ENCODE assay signal across 8 cellular contexts in the genomic region with DNA sequence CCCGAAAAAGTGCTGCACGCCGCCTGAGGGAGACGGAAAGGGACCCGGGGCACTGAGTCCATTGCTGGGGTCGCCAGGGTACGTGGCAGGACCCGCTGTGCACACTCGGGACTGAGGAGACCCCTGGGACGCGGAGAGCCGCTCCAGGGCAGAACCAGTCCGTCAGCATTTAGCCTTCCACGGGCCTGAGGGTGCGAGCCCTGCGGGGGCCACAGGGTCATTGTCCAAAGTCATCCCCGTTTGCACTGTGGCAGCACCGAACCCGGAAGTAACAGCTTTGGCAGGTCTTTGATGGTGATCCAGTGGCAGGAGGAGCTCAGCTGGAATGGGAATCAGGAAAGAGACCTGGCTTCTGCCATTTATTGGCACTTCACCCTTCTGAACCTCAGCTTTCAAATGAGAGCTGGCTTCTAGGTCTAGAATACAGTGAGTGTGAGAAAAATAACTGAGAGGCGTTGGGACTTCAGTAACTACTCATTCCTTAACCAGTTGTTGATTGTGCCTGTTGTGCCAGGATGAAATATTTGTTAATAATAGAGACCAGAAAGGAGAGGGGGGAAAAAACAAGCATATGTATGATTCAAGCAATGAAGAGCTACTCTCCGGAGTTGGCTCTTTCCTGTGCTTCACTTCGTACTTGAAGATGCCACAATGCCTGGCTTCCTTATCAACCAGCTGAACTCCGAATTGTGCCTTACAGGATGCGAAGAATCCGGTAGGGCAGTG. TPM values are rescaled to one million over a fixed set of nuclear protein-coding genes. Genes with fewer than 3 reads are reported as not detected.
DNase-seq lines count a peak whose midpoint lies in the region; ATAC-seq and TF ChIP-seq lines count a peak whose summit lies in the region.

No MANE protein-coding gene starts in this region.

- H3K27ac Mint-ChIP-seq in HFFc6 = peak overlapping the region; percentile 92
- peak overlapping the region; percentile 65 for H3K27ac Mint-ChIP-seq in activated CD8-positive, alpha-beta memory T cell treated with anti-CD3 and anti-CD28 coated beads, Interleukin-2, amount 10 ng/mL, durations not matched to agents 7 days and 5 days

- H3K27me3 ChIP-seq in esophagus (ENCODE audit: control insufficient read depth in 1 of 2, insufficient read depth in 2 of 2, low read length in 2 of 2) = no peaks in the 10 kb centered on the region
- H3K27me3 ChIP-seq in mononuclear cell (ENCODE audit: insufficient read depth, low read length) = no peaks in the 10 kb centered on the region
- H3K27me3 ChIP-seq in tibial artery = no peaks in the 10 kb centered on the region

- peaks cover 50% of the 10 kb centered on the region for H3K4me1 Mint-ChIP-seq in HFFc6 (ENCODE audit: low read depth)
- peaks cover 42% of the 10 kb centered on the region for H3K4me1 Mint-ChIP-seq in activated CD8-positive, alpha-beta memory T cell treated with anti-CD3 and anti-CD28 coated beads, Interleukin-2, amount 10 ng/mL, durations not matched to agents 7 days and 5 days

- no peaks in the 10 kb centered on the region; the same call in 1 of the 2 replicates for H3K27me3 Mint-ChIP-seq in HFFc6 (ENCODE audit: insufficient read depth)
- H3K27me3 Mint-ChIP-seq in activated CD8-positive, alpha-beta memory T cell treated with anti-CD3 and anti-CD28 coated beads, Interleukin-2, amount 10 ng/mL, durations not matched to agents 7 days and 5 days = peaks cover 7% of the 10 kb centered on the region

- peak overlapping the region; percentile 92 for H3K4me3 Mint-ChIP-seq in HFFc6
- peak overlapping the region; percentile 82 for H3K4me3 Mint-ChIP-seq in activated CD8-positive, alpha-beta memory T cell treated with anti-CD3 and anti-CD28 coated beads, Interleukin-2, amount 10 ng/mL, durations not matched to agents 7 days and 5 days

- CTCF ChIA-PET in activated CD8-positive, alpha-beta memory T cell treated with anti-CD3 and anti-CD28 coated beads, Interleukin-2, amount 10 ng/mL, durations not matched to agents 7 days and 5 days (lab: Charles Lee) = interaction anchor here (0.8 to 2.4 kb wide), 6 partner anchors 8 to 1175 kb away, joined by 3 to 7 read pairs (median 3); no protein-coding TSS in a partner anchor

- H3K9me3 ChIP-seq in esophagus (ENCODE audit: control insufficient read depth in 2 of 2, insufficient read depth in 1 of 2, low read depth in 1 of 2, low read length in 1 of 2) (no peaks in the 10 kb centered on the region), mononuclear cell (ENCODE audit: low read depth, low read length) (no peaks in the 10 kb centered on the region), tibial artery (no peaks in the 10 kb centered on the region)

- no peaks in the 10 kb centered on the region for H3K36me3 Mint-ChIP-seq in HFFc6 (ENCODE audit: low read depth)
- no peaks in the 10 kb centered on the region for H3K36me3 Mint-ChIP-seq in activated CD8-positive, alpha-beta memory T cell treated with anti-CD3 and anti-CD28 coated beads, Interleukin-2, amount 10 ng/mL, durations not matched to agents 7 days and 5 days

- H3K4me3 ChIP-seq in GM12875 (ENCODE audit: low read depth, low read length) (peak overlapping the region; percentile 93), esophagus (ENCODE audit: low read depth in 1 of 2, low read length in 2 of 2) (peak overlapping the region; percentile 81 to 99), mononuclear cell (ENCODE audit: low read length) (peak overlapping the region; percentile 87), tibial artery (peak overlapping the region; percentile 75 to 85)

- 1 to 2% methylated on average over 25 of the region's 25 CpGs for WGBS in esophagus, 2 donors

- no peak for DNase-seq in HFFc6
- DNase-seq in NCI-H1694 treated with DMSO at 0.1 percent for 48 hours (lab: John Stamatoyannopoulos, UW) = peak; percentile 33
- peak; percentile 54 for DNase-seq in activated CD8-positive, alpha-beta memory T cell treated with anti-CD3 and anti-CD28 coated beads, Interleukin-2, amount 10 ng/mL, durations not matched to agents 7 days and 5 days
- DNase-seq in tibial artery = peak; percentile 54 to 79

- peak overlapping the region; percentile 96 to 98 for H3K27ac ChIP-seq in esophagus (ENCODE audit: low read depth in 2 of 2, low read length in 1 of 2)
- H3K27ac ChIP-seq in tibial artery = peak overlapping the region; percentile 94 to 96

- no peaks in the 10 kb centered on the region for H3K36me3 ChIP-seq in esophagus (ENCODE audit: control insufficient read depth in 2 of 2, insufficient read depth in 2 of 2, low read length in 1 of 2)
- no peaks in the 10 kb centered on the region for H3K36me3 ChIP-seq in tibial artery

- peak; percentile 6 for ATAC-seq in activated CD8-positive, alpha-beta memory T cell treated with anti-CD3 and anti-CD28 coated beads, Interleukin-2, amount 10 ng/mL, durations not matched to agents 7 days and 5 days
- no peak for ATAC-seq in GM18520 (IDR thresholded peaks at IDR 0.05; ENCODE audit: unreplicated experiment)

- intact Hi-C loops in tibial artery (cut with DNase I; ENCODE audit: low total_unique reads) = no loop called here

- H3K4me1 ChIP-seq in esophagus (ENCODE audit: control insufficient read depth in 2 of 2, insufficient read depth in 2 of 2, low read length in 1 of 2) (no peaks in the 10 kb centered on the region), mononuclear cell (ENCODE audit: insufficient read depth, low read length) (peaks cover 29% of the 10 kb centered on the region), tibial artery (peaks cover 0 to 33% (median 12%) of the 10 kb centered on the region in 4 donors)

- TF ChIP-seq CTCF in GM12875 (IDR thresholded peaks at IDR 0.05; ENCODE audit: borderline replicate concordance, insufficient read depth, low read depth, low read length) (no peak), HFFc6 (IDR thresholded peaks at IDR 0.05) (no peak), tibial artery (IDR thresholded peaks at IDR 0.05) (no peak)

- H3K9me3 Mint-ChIP-seq in HFFc6 = no peaks in the 10 kb centered on the region
- no peaks in the 10 kb centered on the region for H3K9me3 Mint-ChIP-seq in activated CD8-positive, alpha-beta memory T cell treated with anti-CD3 and anti-CD28 coated beads, Interleukin-2, amount 10 ng/mL, durations not matched to agents 7 days and 5 days (ENCODE audit: low read depth)

RNA-seq across cellular contexts. Expression of a gene that starts 0.8 kb away (rescaled TPM):
- 10 to 100 TPM; 16.0 to 18.9 (median 17.9) TPM for total RNA-seq in HFFc6 (2021; fragmentation: NEBNext Ultra II Directional; extraction: Animal tissue kit (Norgen Biotek cat#: 25700))
- 1 to 10 TPM; 3.0 to 7.8 TPM for total RNA-seq in activated CD8-positive, alpha-beta memory T cell treated with anti-CD3 and anti-CD28 coated beads, Interleukin-2, amount 10 ng/mL, durations not matched to agents 7 days and 5 days
- 10 to 100 TPM in 1 of 2 donors, 1 to 10 TPM in 1; 6.9 to 19.8 TPM for polyA plus RNA-seq in esophagus
- total RNA-seq in mononuclear cell = 36.8 TPM
